ENCODE assay signal across 13 cellular contexts in the genomic region with DNA sequence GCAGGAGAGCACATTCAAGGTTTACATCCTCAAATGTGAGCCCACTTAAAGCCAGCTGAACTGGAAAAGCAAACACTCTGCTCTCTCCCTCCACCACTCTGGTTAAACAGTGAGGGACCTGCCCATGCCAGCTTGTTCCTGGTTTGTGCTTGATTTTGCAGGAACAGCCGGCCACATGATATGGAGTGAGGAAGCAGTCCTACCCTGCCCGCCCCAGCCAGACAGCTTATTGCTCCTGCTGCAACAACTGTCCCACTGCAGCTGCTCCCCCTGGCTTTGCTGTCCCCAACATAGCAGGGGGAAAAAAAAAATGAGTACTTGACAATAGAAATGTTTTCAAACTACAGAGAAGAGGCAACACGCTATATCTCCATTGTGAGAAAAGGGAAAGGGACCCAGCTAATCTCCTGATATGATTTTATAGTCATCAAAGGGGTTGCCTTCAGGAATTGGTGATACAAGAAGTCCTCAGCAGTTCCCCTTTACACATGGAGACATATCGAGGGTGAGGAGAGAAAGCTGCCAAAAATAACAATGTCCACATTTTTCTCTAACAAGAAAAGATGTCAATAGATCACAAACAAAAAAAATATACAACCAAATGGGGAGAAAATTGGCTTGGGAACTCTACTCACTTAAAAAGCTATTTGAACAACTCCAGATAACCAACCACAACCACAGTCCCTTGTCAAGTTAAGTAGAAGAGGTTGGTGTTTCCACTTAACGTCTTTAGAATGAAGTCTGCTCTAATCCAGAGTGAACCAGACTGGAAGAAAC. TPM values are rescaled to one million over a fixed set of nuclear protein-coding genes. Genes with fewer than 3 reads are reported as not detected.
DNase-seq lines count a peak whose midpoint lies in the region; ATAC-seq, FAIRE-seq and TF ChIP-seq lines count a peak whose summit lies in the region.
"Had no signal": no experiment of that assay in that cellular context is flagged by ENCODE, and none has a peak within 500 bp of the region (broad histone marks: within the 10 kb centered on the region; RNA-seq: fewer than 3 reads in every experiment).

No MANE protein-coding gene starts in this region.

- FAIRE-seq in small intestine (lab: Jason Lieb, UNC) = no peak
- FAIRE-seq: GM19239 had no signal

- peak overlapping the region; percentile 14 for H2BK5ac ChIP-seq in IMR-90 (ENCODE audit: low read depth, low read length, poor library complexity, severe bottlenecking)

- no peaks in the 10 kb centered on the region for H3K9me3 Mint-ChIP-seq in GM23338
- H3K9me3 Mint-ChIP-seq: stimulated activated naive CD8-positive, alpha-beta T cell treated with anti-CD3 and anti-CD28 coated beads, Interleukin-15, amount 100 ng/mL, for 72 hours had no signal

- peaks cover 43% of the 10 kb centered on the region for H3K4me1 Mint-ChIP-seq in GM23338

- in situ Hi-C loops in IMR-90 (cut with MboI; ENCODE audit: low sequenced_read_pairs) = loop anchor here (5.0 kb wide), 3 partner anchors 129 to 256 kb away; no protein-coding TSS in a partner anchor

- H2AK5ac ChIP-seq in IMR-90 (ENCODE audit: low read depth, low read length) = no peak overlapping the region

- no peak overlapping the region for H3K4ac ChIP-seq in IMR-90 (ENCODE audit: low read depth, low read length)

- H3K56ac ChIP-seq in IMR-90 (ENCODE audit: extremely low read depth, insufficient read depth, low read length) = no peak overlapping the region

- H3K4me2 ChIP-seq in IMR-90 (ENCODE audit: low read depth, low read length) (peak overlapping the region; percentile 97), GM23338 (no peak overlapping the region)

- no peak overlapping the region for H3K4me3 ChIP-seq in IMR-90 (ENCODE audit: insufficient read depth, low read depth, low read length)
- no peak overlapping the region for H3K4me3 ChIP-seq in fibroblast of the aortic adventitia (ENCODE audit: low read depth, low read length)
- no peak overlapping the region for H3K4me3 ChIP-seq in small intestine (ENCODE audit: low read depth in 1 of 2, low read length in 2 of 2)
- no peak overlapping the region for H3K4me3 ChIP-seq in GM23338

- 0 out of 4 replicates have a peak overlapping the region, but pooled peaks of 1 of the 2 experiments have one; percentile 16 for H4K8ac ChIP-seq in IMR-90 (ENCODE audit: low read depth in 2 of 2, low read length in 2 of 2)

- H3K4me1 ChIP-seq in IMR-90 (ENCODE audit: control insufficient read depth, insufficient read depth, low read length) (peaks cover 15% of the 10 kb centered on the region), small intestine (ENCODE audit: control insufficient read depth in 2 of 2, insufficient read depth in 1 of 2, low read depth in 1 of 2, low read length in 1 of 2) (peaks cover 0 to 6% of the 10 kb centered on the region in 2 donors), GM23338 (ENCODE audit: insufficient read depth) (peaks cover 36% of the 10 kb centered on the region)

- no peaks in the 10 kb centered on the region for H3K9me2 ChIP-seq in GM23338 (ENCODE audit: insufficient read depth)

- peaks cover 19% of the 10 kb centered on the region for H3K9me1 ChIP-seq in IMR-90 (ENCODE audit: insufficient read depth, low read length)

- H3K9me3 ChIP-seq in IMR-90 (ENCODE audit: control insufficient read depth, insufficient read depth, low read length) = no peaks in the 10 kb centered on the region
- H3K9me3 ChIP-seq in small intestine (ENCODE audit: control insufficient read depth, low read depth) = no peaks in the 10 kb centered on the region

- no peak overlapping the region for H2AFZ ChIP-seq in IMR-90 (replicated peaks; ENCODE audit: low read length, poor library complexity)
- no peak overlapping the region for H2AFZ ChIP-seq in GM23338

- no CpG with 5 or more reads among the region's 5 CpGs for WGBS in IMR-90 (ENCODE audit: extremely low coverage in 2 of 2, insufficient read length in 1 of 2), 2 experiments
- 9 to 59% (median 20%) methylated on average over 5 of the region's 5 CpGs for WGBS in small intestine, 3 donors

- TF ChIP-seq CTCF in IMR-90 (conservative IDR thresholded peaks at IDR 0.05; ENCODE audit: low read depth, low read length) (no peak), fibroblast of the aortic adventitia (IDR thresholded peaks at IDR 0.05; ENCODE audit: insufficient read depth, low read length) (no peak), GM23338 (conservative IDR thresholded peaks at IDR 0.05; ENCODE audit: low read depth in 2 of 2) (peak in 1 of 2 experiments; percentile 18; a peak in 1 of 4 replicates)

- H3K9ac ChIP-seq in IMR-90 (ENCODE audit: low read depth, low read length) = peak overlapping the region; percentile 4; the same call in 1 of the 2 replicates

- dilution Hi-C loops in IMR-90 (cut with HindIII; ENCODE audit: low sequenced_read_pairs, unreplicated experiment) = no loop called here

- ATAC-seq in IMR-90 (ENCODE audit: low read depth) (no peak), GM23338 (no peak)
- ATAC-seq: stimulated activated naive CD8-positive, alpha-beta T cell treated with anti-CD3 and anti-CD28 coated beads, Interleukin-15, amount 100 ng/mL, for 72 hours had no signal

- peaks cover 0 to 43% of the 10 kb centered on the region in 2 experiments; a peak in 2 of 4 replicates for H3K79me1 ChIP-seq in IMR-90 (ENCODE audit: low read depth in 1 of 2, low read length in 2 of 2)

- H3F3A ChIP-seq in GM23338 (replicated peaks; ENCODE audit: low read depth) = no peaks in the 10 kb centered on the region

- H2BK120ac ChIP-seq in IMR-90 (ENCODE audit: low read depth, low read length) = no peak overlapping the region

- H3K4me3 Mint-ChIP-seq in GM23338 = no peak overlapping the region
- H3K4me3 Mint-ChIP-seq: stimulated activated naive CD8-positive, alpha-beta T cell treated with anti-CD3 and anti-CD28 coated beads, Interleukin-15, amount 100 ng/mL, for 72 hours had no signal

- H3K36me3 Mint-ChIP-seq in GM23338 (ENCODE audit: low read depth) = peaks cover 3% of the 10 kb centered on the region; the same call in 1 of the 3 replicates

- H3K27me3 ChIP-seq in IMR-90 (ENCODE audit: control insufficient read depth, insufficient read depth, low read length) (no peaks in the 10 kb centered on the region), small intestine (ENCODE audit: control insufficient read depth in 2 of 2, insufficient read depth in 2 of 2, low read length in 2 of 2) (no peaks in the 10 kb centered on the region), GM23338 (ENCODE audit: insufficient read depth) (peaks cover 28% of the 10 kb centered on the region)

- peaks cover 2% of the 10 kb centered on the region; the same call in 1 of the 2 replicates for H3K36me3 ChIP-seq in IMR-90 (ENCODE audit: control insufficient read depth, insufficient read depth, low read length)
- no peaks in the 10 kb centered on the region for H3K36me3 ChIP-seq in small intestine (ENCODE audit: control insufficient read depth in 2 of 2, insufficient read depth in 2 of 2, low read length in 2 of 2)
- no peaks in the 10 kb centered on the region for H3K36me3 ChIP-seq in GM23338 (ENCODE audit: insufficient read depth)

- no peak overlapping the region for H2BK20ac ChIP-seq in IMR-90 (ENCODE audit: low read depth, low read length)

- H3K27ac ChIP-seq in IMR-90 (ENCODE audit: insufficient read depth, low read length) (no peak overlapping the region), small intestine (ENCODE audit: low read depth in 1 of 2, low read length in 1 of 2) (peak overlapping the region in 1 of 2 donors; percentile 63), GM23338 (ENCODE audit: low read depth) (no peak overlapping the region)

- no peak overlapping the region for H4K91ac ChIP-seq in IMR-90 (ENCODE audit: insufficient read depth, low read depth, low read length)

- POLR2A ChIA-PET in IMR-90 (lab: Charles Lee; ENCODE audit: unreplicated experiment) = no interaction called here

- TF ChIP-seq POLR2A in IMR-90 (IDR thresholded peaks at IDR 0.05; ENCODE audit: low read depth, low read length) = peak; percentile 4; the same call in 1 of the 2 replicates

- no peak overlapping the region for H3K27ac Mint-ChIP-seq in GM23338
- H3K27ac Mint-ChIP-seq: stimulated activated naive CD8-positive, alpha-beta T cell treated with anti-CD3 and anti-CD28 coated beads, Interleukin-15, amount 100 ng/mL, for 72 hours had no signal

- no peak overlapping the region for H2AK9ac ChIP-seq in IMR-90 (replicated peaks; ENCODE audit: low read depth, low read length, poor library complexity)

- H4K5ac ChIP-seq in IMR-90 (ENCODE audit: low read depth, low read length) = no peak overlapping the region

- intact Hi-C loops in IMR-90 (cut with micrococcal nuclease) = no loop called here

- no peak for TF ChIP-seq RAD21 in IMR-90 (IDR thresholded peaks at IDR 0.05; ENCODE audit: low read length)

- peaks cover 90% of the 10 kb centered on the region for H4K20me1 ChIP-seq in IMR-90 (ENCODE audit: insufficient read depth, low read length)
- H4K20me1 ChIP-seq in GM23338 (replicated peaks; ENCODE audit: insufficient read depth) = peaks cover 34% of the 10 kb centered on the region

- peaks cover 18% of the 10 kb centered on the region for H3K27me3 Mint-ChIP-seq in GM23338 (ENCODE audit: insufficient read depth, low read depth, poor library complexity)

- no peak overlapping the region for H2BK15ac ChIP-seq in IMR-90 (ENCODE audit: low read depth, low read length)

- CTCF ChIA-PET in IMR-90 (lab: Yijun Ruan, JAX) = interaction anchor here (0.6 to 3.4 kb wide), 5 partner anchors 19 to 384 kb away, joined by 3 to 19 read pairs (median 5); no protein-coding TSS in a partner anchor

- H3K18ac ChIP-seq in IMR-90 (ENCODE audit: low read depth, low read length) = no peak overlapping the region

- peaks cover 82% of the 10 kb centered on the region for H3K79me2 ChIP-seq in GM23338 (replicated peaks; ENCODE audit: insufficient read depth)

- DNase-seq in IMR-90 = no peak
- peak; percentile 89 for DNase-seq in NCI-H774 (lab: John Stamatoyannopoulos, UW)
- DNase-seq in fibroblast of the aortic adventitia (ENCODE audit: low read depth) = peak; percentile 63
- DNase-seq in small intestine = peak; percentile 79
- DNase-seq in islet precursor cell = no peak
- no peak for DNase-seq in GM23338 (ENCODE audit: low spot score)
- DNase-seq in AML-193 (lab: John Stamatoyannopoulos, UW) = no peak
- DNase-seq in NOMO-1 (lab: John Stamatoyannopoulos, UW; ENCODE audit: unreplicated experiment in 2 of 2) = no peak
- DNase-seq: activated CD8-positive, alpha-beta memory T cell treated with anti-CD3 and anti-CD28 coated beads for 24 hours; foreskin melanocyte; stimulated activated naive CD8-positive, alpha-beta T cell treated with anti-CD3 and anti-CD28 coated beads, Interleukin-15, amount 100 ng/mL, for 72 hours; SW 1271 had no signal

- H3K14ac ChIP-seq in IMR-90 (replicated peaks; ENCODE audit: low read depth, low read length) = peak overlapping the region; percentile 70; the same call in 1 of the 2 replicates

- H3K23ac ChIP-seq in IMR-90 (ENCODE audit: low read depth, low read length) = peak overlapping the region; percentile 74; the same call in 1 of the 2 replicates

- no TSS peak for BruUV-seq in IMR-90 (replicated peaks; lab: Mats Ljungman, UMichigan)

RNA-seq across cellular contexts. Expression of a gene that starts 4.6 kb away (rescaled TPM):
- total RNA-seq in IMR-90 (2012; rRNA removed) (93.0 and 115 TPM in 2 replicates), fibroblast of the aortic adventitia (ENCODE audit: low replicate concordance) (37.1 and 324 TPM in 2 replicates)
- polyA plus RNA-seq in IMR-90 (2012; rRNA removed) (39.9 and 41.9 TPM in 2 replicates), small intestine (10 to 100 TPM; 10.3 to 22.5 (median 14.9) TPM), GM23338 (2016; fragmentation: Nextera tagmentation; extraction: Ambion mirVana) (276 TPM in 2 replicates)
- polyA plus RNA-seq in IMR-90 (2012; cell fraction: cytosol; rRNA removed) = 30.6 and 53.6 TPM in 2 replicates
- 35.4 and 54.4 TPM in 2 replicates for polyA plus RNA-seq in IMR-90 (2012; cell fraction: nucleus; rRNA removed; ENCODE audit: low replicate concordance)
- 114 and 119 TPM in 2 replicates for total RNA-seq in GM23338 (2014; rRNA removed; shearing (Covaris generic))

Comparison
In these comparisons a context has a peak if more than half of its experiments do, and no peak if none do; other contexts are left out.
1. DNase-seq: peak in NCI-H774 (single experiment), fibroblast of the aortic adventitia (single experiment) and small intestine (single experiment); none in IMR-90 (single experiment), islet precursor cell (single experiment), GM23338 (single experiment), AML-193 (0 of 2) and NOMO-1 (0 of 2).